1 cellular context compared by ENCODE assay signal in the genomic region with DNA sequence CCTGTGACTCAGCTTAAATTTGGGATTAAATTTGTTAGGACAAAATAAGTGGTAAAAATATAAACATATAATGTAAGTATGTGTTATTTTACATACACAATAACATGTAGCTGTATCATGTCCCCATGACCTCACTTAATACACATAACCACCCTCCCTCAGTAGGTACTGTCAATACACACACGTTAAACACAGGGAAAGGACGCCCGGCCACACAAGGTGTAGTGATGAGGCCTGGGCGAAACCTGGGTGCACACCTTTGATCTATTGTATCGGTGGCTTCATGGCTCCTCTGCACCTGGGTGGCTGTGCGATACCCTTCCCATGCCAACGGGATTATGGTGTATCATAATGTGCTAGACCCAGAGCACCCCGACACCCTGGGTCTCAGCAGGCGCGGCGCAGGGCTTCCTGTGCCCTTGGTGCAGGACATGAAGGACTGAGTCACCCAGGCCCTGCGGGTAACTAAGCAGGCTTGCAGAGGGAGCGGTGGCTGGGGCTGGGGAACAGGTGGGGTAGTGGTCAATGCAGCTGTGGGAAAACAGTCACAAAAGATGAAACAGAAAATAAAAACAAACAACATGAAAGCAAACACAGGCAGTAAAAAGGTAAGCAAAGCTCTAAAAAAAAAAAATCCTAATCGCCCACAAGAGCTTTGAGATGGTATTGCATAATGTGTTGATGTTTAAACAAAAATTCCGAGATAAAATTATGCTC.
TF ChIP-seq lines count a peak whose summit lies in the region.

No MANE protein-coding gene starts in this region.

TF ChIP-seq in IMR-90, 13 proteins besides CTCF, POLR2A, EP300 and RAD21 (continued from another document):
- no peak for TF ChIP-seq MXI1 (IDR thresholded peaks at IDR 0.05; ENCODE audit: borderline replicate concordance, low read depth, low read length)
- TF ChIP-seq, protein P1, sequence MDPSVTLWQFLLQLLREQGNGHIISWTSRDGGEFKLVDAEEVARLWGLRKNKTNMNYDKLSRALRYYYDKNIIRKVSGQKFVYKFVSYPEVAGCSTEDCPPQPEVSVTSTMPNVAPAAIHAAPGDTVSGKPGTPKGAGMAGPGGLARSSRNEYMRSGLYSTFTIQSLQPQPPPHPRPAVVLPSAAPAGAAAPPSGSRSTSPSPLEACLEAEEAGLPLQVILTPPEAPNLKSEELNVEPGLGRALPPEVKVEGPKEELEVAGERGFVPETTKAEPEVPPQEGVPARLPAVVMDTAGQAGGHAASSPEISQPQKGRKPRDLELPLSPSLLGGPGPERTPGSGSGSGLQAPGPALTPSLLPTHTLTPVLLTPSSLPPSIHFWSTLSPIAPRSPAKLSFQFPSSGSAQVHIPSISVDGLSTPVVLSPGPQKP (IDR thresholded peaks at IDR 0.05; ENCODE audit: borderline replicate concordance, low read depth, low read length) = no peak
